Comparison of ENCODE assay signal across 8 cellular contexts in the genomic region with DNA sequence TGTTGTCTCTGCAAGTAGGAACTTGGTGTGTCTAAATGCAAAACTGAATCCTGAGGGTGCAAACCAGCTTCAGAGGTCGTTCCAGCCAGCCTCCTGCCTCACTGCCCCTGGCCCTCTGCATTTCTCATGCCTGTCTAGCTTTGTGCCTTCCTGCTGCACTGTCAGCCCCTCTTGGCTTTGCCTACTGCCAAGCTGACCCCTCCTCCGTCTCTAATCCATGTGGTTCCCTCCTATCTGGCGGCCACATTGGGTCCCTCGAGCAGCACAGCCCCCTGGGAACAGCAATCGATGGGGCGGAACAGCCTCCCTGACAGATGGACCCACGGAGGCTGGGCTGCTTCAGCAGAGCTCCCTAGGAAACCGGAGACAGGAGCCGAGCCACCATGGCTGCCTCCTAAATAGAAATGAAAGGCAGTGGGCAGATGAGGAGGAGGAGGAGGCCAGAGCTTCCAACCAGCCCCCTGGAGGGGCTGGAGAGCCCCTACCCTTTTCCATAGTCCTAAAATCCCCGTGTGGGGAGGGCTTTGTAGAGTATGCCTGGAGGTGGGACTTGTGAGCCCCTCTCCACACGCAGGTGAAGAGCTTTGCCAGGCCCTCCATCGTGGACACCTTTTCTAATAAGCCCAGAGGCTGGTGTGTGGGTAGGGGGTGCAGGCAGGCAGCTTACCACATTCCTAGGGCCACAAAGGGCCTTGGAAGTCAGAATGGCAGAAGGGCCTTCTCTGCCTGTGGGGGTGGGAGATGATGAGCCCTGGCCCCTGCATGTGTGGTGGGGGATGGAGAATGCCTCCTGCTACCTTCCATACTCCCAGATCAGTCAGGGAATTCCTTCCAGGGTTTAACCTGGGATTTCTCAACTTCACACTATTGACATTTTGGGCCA. TPM values are rescaled to one million over a fixed set of nuclear protein-coding genes. Genes with fewer than 3 reads are reported as not detected.
DNase-seq lines count a peak whose midpoint lies in the region; ATAC-seq and TF ChIP-seq lines count a peak whose summit lies in the region.

No MANE protein-coding gene starts in this region.

- no peak overlapping the region for H3K4me3 Mint-ChIP-seq in progenitor cell of endocrine pancreas (ENCODE audit: low read depth)

- peaks cover 6% of the 10 kb centered on the region; the same call in 1 of the 2 replicates for H4K20me1 ChIP-seq in DOHH2 (ENCODE audit: control insufficient read depth, insufficient read depth, low read depth, low read length)

- no peaks in the 10 kb centered on the region for H3K27me3 Mint-ChIP-seq in progenitor cell of endocrine pancreas

- H3K4me1 Mint-ChIP-seq in progenitor cell of endocrine pancreas (ENCODE audit: low read depth) = peaks cover 62% of the 10 kb centered on the region

- H3K9me3 ChIP-seq in DOHH2 (ENCODE audit: control insufficient read depth, insufficient read depth, low read length) = no peaks in the 10 kb centered on the region

- H3K27ac Mint-ChIP-seq in progenitor cell of endocrine pancreas = peak overlapping the region; percentile 90

- ATAC-seq in GM21576 (IDR thresholded peaks at IDR 0.05; ENCODE audit: unreplicated experiment) = no peak

- no peaks in the 10 kb centered on the region for H3K36me3 ChIP-seq in DOHH2 (ENCODE audit: control insufficient read depth, low read length)

- H3K27ac ChIP-seq in DOHH2 (ENCODE audit: low read depth, low read length) = peak overlapping the region; percentile 96

- H3K4me2 ChIP-seq in DOHH2 (ENCODE audit: low read length) = peak overlapping the region; percentile 99

- no peaks in the 10 kb centered on the region for H3K9me3 Mint-ChIP-seq in progenitor cell of endocrine pancreas (ENCODE audit: low read depth)

- no peaks in the 10 kb centered on the region for H3K9me2 ChIP-seq in DOHH2 (replicated peaks; ENCODE audit: control insufficient read depth, low read length)

- peaks cover 7% of the 10 kb centered on the region for H3K79me2 ChIP-seq in DOHH2 (ENCODE audit: control insufficient read depth, low read length)

- H3F3A ChIP-seq in DOHH2 (ENCODE audit: control insufficient read depth, insufficient read depth) = peaks cover 28% of the 10 kb centered on the region

- TF ChIP-seq CTCF in DOHH2 (IDR thresholded peaks at IDR 0.05; ENCODE audit: low read depth, low read length, poor library complexity, severe bottlenecking) (no peak), epithelial cell of esophagus (IDR thresholded peaks at IDR 0.05; ENCODE audit: insufficient read depth, low read depth, low read length, missing control alignments) (no peak), progenitor cell of endocrine pancreas (IDR thresholded peaks at IDR 0.05; ENCODE audit: unreplicated experiment) (no peak)

- no peaks in the 10 kb centered on the region for H3K36me3 Mint-ChIP-seq in progenitor cell of endocrine pancreas (ENCODE audit: insufficient read depth)

- H3K4me1 ChIP-seq in DOHH2 (ENCODE audit: control insufficient read depth, low read length) = peaks cover 79% of the 10 kb centered on the region

- no peaks in the 10 kb centered on the region for H3K27me3 ChIP-seq in DOHH2 (ENCODE audit: control insufficient read depth, low read length)

- DNase-seq in NCI-H524 treated with DMSO at 0.1 percent for 48 hours (lab: John Stamatoyannopoulos, UW) = peak; percentile 77
- DNase-seq in epithelial cell of esophagus (ENCODE audit: low read depth) = peak; percentile 2
- no peak for DNase-seq in progenitor cell of endocrine pancreas (ENCODE audit: low spot score, unreplicated experiment)
- no peak for DNase-seq in AG20443 (ENCODE audit: low spot score)
- DNase-seq in ureter (ENCODE audit: low spot score) = no peak
- no peak for DNase-seq in kidney tubule cell (ENCODE audit: low spot score)

- H3K4me3 ChIP-seq in DOHH2 (ENCODE audit: low read length) (peak overlapping the region; percentile 77), epithelial cell of esophagus (ENCODE audit: low read length) (no peak overlapping the region)

RNA-seq across cellular contexts. Expression of a gene that starts 9.2 kb away (rescaled TPM):
- total RNA-seq in progenitor cell of endocrine pancreas = 79.1 and 88.2 TPM in 2 replicates
- total RNA-seq in ureter = 28.7 TPM

Comparison
In these comparisons a context has a peak if more than half of its experiments do, and no peak if none do; other contexts are left out.
1. DNase-seq: peak in NCI-H524 treated with DMSO at 0.1 percent for 48 hours (single experiment) and epithelial cell of esophagus (single experiment); none in progenitor cell of endocrine pancreas (single experiment), AG20443 (single experiment), ureter (single experiment) and kidney tubule cell (single experiment).